In genomic region chr9:19021612-19022011, GRCh38 we compare ENCODE assay signal across 8 cellular contexts. TPM values are rescaled to one million over a fixed set of nuclear protein-coding genes. Genes with fewer than 3 reads are reported as not detected.
"Had no signal": no experiment of that assay in that cellular context is flagged by ENCODE, and none has a peak within 500 bp of the region (broad histone marks: within the 10 kb centered on the region; RNA-seq: fewer than 3 reads in every experiment).

No MANE protein-coding gene starts in this region.

RNA-seq across cellular contexts. Expression of gene SAXO1, which starts 11.4 kb away (rescaled TPM):
- total RNA-seq: hepatocyte, omental fat pad, progenitor cell of endocrine pancreas, pulmonary artery endothelial cell, right atrium auricular region, skeletal muscle tissue, smooth muscle cell had no signal
- polyA plus RNA-seq: neural cell had no signal
